13 cellular contexts compared by ENCODE assay signal in genomic region chr17:80501739-80502577, GRCh38. TPM values are rescaled to one million over a fixed set of nuclear protein-coding genes. Genes with fewer than 3 reads are reported as not detected.
DNase-seq lines count a peak whose midpoint lies in the region; ATAC-seq and TF ChIP-seq lines count a peak whose summit lies in the region.
"Had no signal": no experiment of that assay in that cellular context is flagged by ENCODE, and none has a peak within 500 bp of the region (broad histone marks: within the 10 kb centered on the region; RNA-seq: fewer than 3 reads in every experiment).

No MANE protein-coding gene starts in this region.

- H3K36me3 Mint-ChIP-seq in chondrocyte (ENCODE audit: low read depth) (no peaks in the 10 kb centered on the region), nephron progenitor cell (ENCODE audit: low read depth) (no peaks in the 10 kb centered on the region)
- H3K36me3 Mint-ChIP-seq in activated CD4-positive, alpha-beta T cell treated with anti-CD3 and anti-CD28 coated beads for 36 hours (ENCODE audit: low read depth), result no peaks in the 10 kb centered on the region

- H3K4me3 Mint-ChIP-seq in chondrocyte (ENCODE audit: unreplicated experiment) (no peak overlapping the region), nephron progenitor cell (peak overlapping the region; percentile 47)
- no peak overlapping the region for H3K4me3 Mint-ChIP-seq in activated CD4-positive, alpha-beta T cell treated with anti-CD3 and anti-CD28 coated beads for 36 hours

- DNase-seq in DMS79 (lab: John Stamatoyannopoulos, UW), result peak; percentile 47
- peak; percentile 72 for DNase-seq in NCI-H460 (ENCODE audit: extremely low read depth, low read depth)
- DNase-seq in chondrocyte (ENCODE audit: low spot score), result no peak
- DNase-seq in nephron progenitor cell, result no peak
- no peak for DNase-seq in activated CD4-positive, alpha-beta T cell treated with anti-CD3 and anti-CD28 coated beads for 36 hours
- no peak for DNase-seq in cardiac septum (ENCODE audit: low spot score)
- DNase-seq: AML-193; stimulated activated CD4-positive, alpha-beta T cell treated with anti-CD3 and anti-CD28 coated beads, Interleukin-4, amount 100 ng/mL, for 1 hour; stimulated activated naive CD4-positive, alpha-beta T cell treated with Interleukin-2 at 50 U/mL for 16 hours; SW 1271 had no signal

- H3K9me3 Mint-ChIP-seq in chondrocyte (ENCODE audit: low read depth), result no peaks in the 10 kb centered on the region
- no peaks in the 10 kb centered on the region for H3K9me3 Mint-ChIP-seq in nephron progenitor cell
- H3K9me3 Mint-ChIP-seq in activated CD4-positive, alpha-beta T cell treated with anti-CD3 and anti-CD28 coated beads for 36 hours (ENCODE audit: low read depth), result no peaks in the 10 kb centered on the region

- POLR2A ChIA-PET in activated CD4-positive, alpha-beta T cell treated with anti-CD3 and anti-CD28 coated beads for 36 hours (lab: Charles Lee), result no interaction called here

- H3K27ac Mint-ChIP-seq in chondrocyte (ENCODE audit: unreplicated experiment) (peak overlapping the region; percentile 72), nephron progenitor cell (peak overlapping the region; percentile 82)
- H3K27ac Mint-ChIP-seq in activated CD4-positive, alpha-beta T cell treated with anti-CD3 and anti-CD28 coated beads for 36 hours, result no peak overlapping the region

- TF ChIP-seq CTCF in chondrocyte (IDR thresholded peaks at IDR 0.05) (no peak), nephron progenitor cell (IDR thresholded peaks at IDR 0.05) (no peak)

- H3K4me1 Mint-ChIP-seq in chondrocyte (ENCODE audit: low read depth) (peaks cover 56% of the 10 kb centered on the region), nephron progenitor cell (peaks cover 51% of the 10 kb centered on the region)
- H3K4me1 Mint-ChIP-seq in activated CD4-positive, alpha-beta T cell treated with anti-CD3 and anti-CD28 coated beads for 36 hours, result peaks cover 10% of the 10 kb centered on the region

- CTCF ChIA-PET in activated CD4-positive, alpha-beta T cell treated with anti-CD3 and anti-CD28 coated beads for 36 hours (lab: Charles Lee), result no interaction called here

- intact Hi-C loops in activated CD4-positive, alpha-beta T cell treated with anti-CD3 and anti-CD28 coated beads for 36 hours (cut with DNase I, micrococcal nuclease), result no loop called here
- intact Hi-C loops in cardiac septum (cut with DNase I), result no loop called here

- no peak for ATAC-seq in activated CD4-positive, alpha-beta T cell treated with anti-CD3 and anti-CD28 coated beads for 36 hours
- ATAC-seq in GM21786 (IDR thresholded peaks at IDR 0.05; ENCODE audit: unreplicated experiment) (no peak), GM18909 (IDR thresholded peaks at IDR 0.05; ENCODE audit: poor library complexity, unreplicated experiment) (no peak)

- H3K27me3 Mint-ChIP-seq in chondrocyte (ENCODE audit: low read depth), result no peaks in the 10 kb centered on the region
- peaks cover 58% of the 10 kb centered on the region for H3K27me3 Mint-ChIP-seq in nephron progenitor cell (ENCODE audit: low read depth, poor library complexity)
- H3K27me3 Mint-ChIP-seq in activated CD4-positive, alpha-beta T cell treated with anti-CD3 and anti-CD28 coated beads for 36 hours, result peaks cover 18% of the 10 kb centered on the region

RNA-seq across cellular contexts. Expression of gene NPTX1, which starts 25.6 kb away (rescaled TPM):
- total RNA-seq in NCI-H460 (2014; rRNA removed; shearing (Covaris generic)), result 0.67 and 0.69 TPM in 2 replicates
- polyA plus RNA-seq in NCI-H460 (2014; cell fraction: nucleus; rRNA removed), result 0.47 and 2.0 TPM in 2 replicates
- total RNA-seq in chondrocyte (16.1 to 20.3 TPM (median 16.5 TPM) in 3 replicates), cardiac septum (0.62 TPM)
- 10 to 100 TPM; 22.7 to 27.5 TPM for total RNA-seq in activated CD4-positive, alpha-beta T cell treated with anti-CD3 and anti-CD28 coated beads for 36 hours
- total RNA-seq: ascending aorta had no signal

RNA-seq across cellular contexts. Expression of gene RPTOR, which starts 42.7 kb away (rescaled TPM):
- 19.5 and 19.7 TPM in 2 replicates for total RNA-seq in NCI-H460 (2014; rRNA removed; shearing (Covaris generic))
- polyA plus RNA-seq in NCI-H460 (2014; cell fraction: nucleus; rRNA removed), result 12.6 and 14.2 TPM in 2 replicates
- total RNA-seq in chondrocyte (30.7 to 44.8 TPM (median 30.9 TPM) in 3 replicates), cardiac septum (32.3 TPM)
- 10 to 100 TPM; 48.6 to 58.1 TPM for total RNA-seq in activated CD4-positive, alpha-beta T cell treated with anti-CD3 and anti-CD28 coated beads for 36 hours

Comparison
In these comparisons a context has a peak if more than half of its experiments do, and no peak if none do; other contexts are left out.
1. DNase-seq: peak in DMS79 (single experiment) and NCI-H460 (single experiment); none in chondrocyte (single experiment), nephron progenitor cell (single experiment), activated CD4-positive, alpha-beta T cell treated with anti-CD3 and anti-CD28 coated beads for 36 hours (single experiment) and cardiac septum (single experiment).
2. RNA of gene NPTX1, which starts 25.6 kb away (total RNA-seq): 22.7 to 27.5 TPM in activated CD4-positive, alpha-beta T cell treated with anti-CD3 and anti-CD28 coated beads for 36 hours and 16.1 to 20.3 TPM in chondrocyte; 0.67 to 0.69 TPM in NCI-H460 and 0.62 TPM in cardiac septum (single experiment); every median in the first group is over 10 times any median in the second.